ENCODE assay signal across 11 cellular contexts in genomic region chr1:29912413-29912812, GRCh38.
DNase-seq lines count a peak whose midpoint lies in the region; ATAC-seq and TF ChIP-seq lines count a peak whose summit lies in the region.
"Had no signal": no experiment of that assay in that cellular context is flagged by ENCODE, and none has a peak within 500 bp of the region (broad histone marks: within the 10 kb centered on the region; RNA-seq: fewer than 3 reads in every experiment).

No MANE protein-coding gene starts in this region.

- ATAC-seq in Panc1 (peak; percentile 79; the same call in 1 of the 2 replicates), GM18907 (IDR thresholded peaks at IDR 0.05; ENCODE audit: unreplicated experiment) (no peak)
- ATAC-seq in activated naive CD4-positive, alpha-beta T cell treated with anti-CD3 and anti-CD28 coated beads, Interleukin-2, amount 50 U/mL, for 72 hours, result no peak

- POLR2A ChIA-PET in A673 (lab: Charles Lee; ENCODE audit: low non-redundant PET) (no interaction called here), Panc1 (lab: Charles Lee) (no interaction called here)

- no peaks in the 10 kb centered on the region for H3K36me3 Mint-ChIP-seq in activated naive CD4-positive, alpha-beta T cell treated with anti-CD3 and anti-CD28 coated beads, Interleukin-2, amount 50 U/mL, for 72 hours
- H3K36me3 Mint-ChIP-seq: activated naive CD8-positive, alpha-beta T cell had no signal

- TF ChIP-seq CTCF in A673 (conservative IDR thresholded peaks at IDR 0.05; ENCODE audit: low read depth, low read length) (peak; percentile 53), GM12873 (IDR thresholded peaks at IDR 0.05; ENCODE audit: insufficient read depth, low read depth, low read length, missing control alignments) (peak; percentile 35), Panc1 (IDR thresholded peaks at IDR 0.05) (peak; percentile 69), fibroblast of the aortic adventitia (IDR thresholded peaks at IDR 0.05; ENCODE audit: insufficient read depth, low read length) (peak; percentile 50)

- no peak overlapping the region for H3K27ac Mint-ChIP-seq in activated naive CD4-positive, alpha-beta T cell treated with anti-CD3 and anti-CD28 coated beads, Interleukin-2, amount 50 U/mL, for 72 hours
- H3K27ac Mint-ChIP-seq: activated naive CD8-positive, alpha-beta T cell had no signal

- BruUV-seq in A673 (replicated peaks; lab: Mats Ljungman, UMichigan) (no TSS peak), Panc1 (replicated peaks; lab: Mats Ljungman, UMichigan) (no TSS peak)

- H3K36me3 ChIP-seq in A673 (ENCODE audit: insufficient read depth, low read length, poor library complexity, severe bottlenecking) (no peaks in the 10 kb centered on the region), Panc1 (ENCODE audit: control insufficient read depth, insufficient read depth, low read length) (no peaks in the 10 kb centered on the region)

- no peaks in the 10 kb centered on the region for H3K9me3 ChIP-seq in A673 (ENCODE audit: low read depth, low read length, poor library complexity, severe bottlenecking)
- H3K9me3 ChIP-seq in Panc1 (ENCODE audit: control insufficient read depth, insufficient read depth, low read depth, low read length), result no peaks in the 10 kb centered on the region

- intact Hi-C loops in A673 (cut with micrococcal nuclease; ENCODE audit: unreplicated experiment) (loop anchor here (10.0 kb wide), 1 partner anchor 172 kb away; no protein-coding TSS in a partner anchor), Panc1 (cut with micrococcal nuclease; ENCODE audit: unreplicated experiment) (no loop called here)

- no peaks in the 10 kb centered on the region for H3K9me3 Mint-ChIP-seq in activated naive CD4-positive, alpha-beta T cell treated with anti-CD3 and anti-CD28 coated beads, Interleukin-2, amount 50 U/mL, for 72 hours

- in situ Hi-C loops in Panc1 (cut with HindIII; ENCODE audit: low pct_unique_long_range_greater_than_20kb, low sequenced_read_pairs), result no loop called here

- peak; percentile 52 for DNase-seq in A673 (ENCODE audit: low spot score)
- peak; percentile 32 for DNase-seq in Panc1 (ENCODE audit: low read depth, low spot score)
- DNase-seq in fibroblast of the aortic adventitia (ENCODE audit: low read depth), result peak; percentile 63
- DNase-seq in NCI-H146 (lab: John Stamatoyannopoulos, UW), result no peak
- DNase-seq in DMS53 (lab: John Stamatoyannopoulos, UW), result no peak
- no peak for DNase-seq in activated naive CD4-positive, alpha-beta T cell treated with anti-CD3 and anti-CD28 coated beads, Interleukin-2, amount 50 U/mL, for 72 hours (ENCODE audit: low spot score in 2 of 2)
- DNase-seq: DMS153, small intestine had no signal

- H3K27me3 ChIP-seq in A673 (replicated peaks; ENCODE audit: insufficient read depth, low read depth, low read length, poor library complexity) (no peaks in the 10 kb centered on the region), Panc1 (ENCODE audit: control insufficient read depth, insufficient read depth, low read length) (no peaks in the 10 kb centered on the region)

- no peak overlapping the region for H3K27ac ChIP-seq in A673 (ENCODE audit: low read depth, low read length, poor library complexity, severe bottlenecking)
- no peak overlapping the region for H3K27ac ChIP-seq in Panc1 (ENCODE audit: low read length)

- no peaks in the 10 kb centered on the region for H3K4me1 ChIP-seq in A673 (ENCODE audit: insufficient read depth, low read length, poor library complexity, severe bottlenecking)
- H3K4me1 ChIP-seq in Panc1 (ENCODE audit: control insufficient read depth, insufficient read depth, low read length), result no peaks in the 10 kb centered on the region

- CTCF ChIA-PET in A673 (lab: Charles Lee), result no interaction called here
- CTCF ChIA-PET in Panc1 (lab: Charles Lee), result no interaction called here

- H3K4me3 ChIP-seq in A673 (ENCODE audit: low read depth, low read length, poor library complexity, severe bottlenecking) (no peak overlapping the region), Panc1 (ENCODE audit: low read depth in 2 of 2, low read length in 2 of 2) (no peak overlapping the region), fibroblast of the aortic adventitia (ENCODE audit: low read depth, low read length) (no peak overlapping the region)

Comparison
In these comparisons a context has a peak if more than half of its experiments do, and no peak if none do; other contexts are left out.
1. DNase-seq: peak in A673 (single experiment), Panc1 (single experiment) and fibroblast of the aortic adventitia (single experiment); none in NCI-H146 (single experiment), DMS53 (single experiment) and activated naive CD4-positive, alpha-beta T cell treated with anti-CD3 and anti-CD28 coated beads, Interleukin-2, amount 50 U/mL, for 72 hours (0 of 2).
2. Peak in every context shown above with its lines, with median percentiles within 50 percentile points of each other: CTCF ChIP-seq.